8 cellular contexts compared by ENCODE assay signal in genomic region chr17:58330997-58331814, GRCh38. TPM values are rescaled to one million over a fixed set of nuclear protein-coding genes. Genes with fewer than 3 reads are reported as not detected.
DNase-seq lines count a peak whose midpoint lies in the region; ATAC-seq, FAIRE-seq and TF ChIP-seq lines count a peak whose summit lies in the region.

No MANE protein-coding gene starts in this region.

- H3K27me3 Mint-ChIP-seq in natural killer cell treated with Interleukin-12 subunit alpha and Interleukin-12 subunit beta and Interleukin-15 and Interleukin-18, amount 100 ng/mL, for 72 hours: no peaks in the 10 kb centered on the region

- 0% methylated on average over 21 of the region's 23 CpGs for WGBS in K562 (ENCODE audit: insufficient coverage, low coverage, missing lambda C conversion rate)
- 84% methylated on average over 23 of the region's 23 CpGs for WGBS in aorta, 2 donors

- TF ChIP-seq RAD21 in K562 (CRISPR knock-in tag; conservative IDR thresholded peaks at IDR 0.05 in 1 of 2, IDR thresholded peaks at IDR 0.05 in 1 of 2): no peak

- H3K36me3 Mint-ChIP-seq in natural killer cell treated with Interleukin-12 subunit alpha and Interleukin-12 subunit beta and Interleukin-15 and Interleukin-18, amount 100 ng/mL, for 72 hours: peaks cover 21% of the 10 kb centered on the region

- peak overlapping the region; percentile 80 for H3K4me3 Mint-ChIP-seq in natural killer cell treated with Interleukin-12 subunit alpha and Interleukin-12 subunit beta and Interleukin-15 and Interleukin-18, amount 100 ng/mL, for 72 hours

- in situ Hi-C loops in K562 (cut with MboI): no loop called here

- no peak for TF ChIP-seq CTCF in K562 (IDR thresholded peaks at IDR 0.05 in 2 of 3, conservative IDR thresholded peaks at IDR 0.05 in 1 of 3; ENCODE audit: insufficient read depth in 2 of 3, low read depth in 1 of 3, low read length in 3 of 3)

- peak overlapping the region; percentile 90 for H3K4me2 ChIP-seq in K562 (ENCODE audit: insufficient read depth, low read length)

- peaks cover 86% of the 10 kb centered on the region for H3K79me2 ChIP-seq in K562 (ENCODE audit: control insufficient read depth, insufficient read depth, low read length)

- H3K27ac Mint-ChIP-seq in natural killer cell treated with Interleukin-12 subunit alpha and Interleukin-12 subunit beta and Interleukin-15 and Interleukin-18, amount 100 ng/mL, for 72 hours: peak overlapping the region; percentile 100

- peaks cover 78 to 79% of the 10 kb centered on the region in 2 donors for H3K4me1 Mint-ChIP-seq in natural killer cell treated with Interleukin-12 subunit alpha and Interleukin-12 subunit beta and Interleukin-15 and Interleukin-18, amount 100 ng/mL, for 72 hours (ENCODE audit: low read depth in 2 of 2)

- H3K9me3 ChIP-seq in ES-I3 (ENCODE audit: control insufficient read depth, insufficient read depth, low read length) (no peaks in the 10 kb centered on the region), K562 (replicated peaks; ENCODE audit: control insufficient read depth, insufficient read depth, low read depth, low read length) (no peaks in the 10 kb centered on the region), aorta (ENCODE audit: control insufficient read depth, low read length) (no peaks in the 10 kb centered on the region)

- FAIRE-seq in K562 (lab: Jason Lieb, UNC): no peak

- H3K27ac ChIP-seq in K562 (ENCODE audit: extremely low read depth, low read depth, low read length) (peak overlapping the region; percentile 99), aorta (ENCODE audit: low read depth in 1 of 2, low read length in 2 of 2) (no peak overlapping the region)

- H3K27me3 ChIP-seq in K562 (ENCODE audit: control insufficient read depth in 2 of 2, insufficient read depth in 2 of 2, low read length in 2 of 2) (no peaks in the 10 kb centered on the region), aorta (ENCODE audit: control insufficient read depth in 1 of 2, insufficient read depth in 2 of 2, low read length in 1 of 2) (no peaks in the 10 kb centered on the region)

- no TSS peak for BruUV-seq in K562 (replicated peaks; lab: Mats Ljungman, UMichigan)

- TF ChIP-seq EP300 in K562 (IDR thresholded peaks at IDR 0.05; ENCODE audit: low read length): peak; percentile 60

- H3K9me1 ChIP-seq in K562 (ENCODE audit: control insufficient read depth, insufficient read depth, low read length): peaks cover 3% of the 10 kb centered on the region

- H3K36me3 ChIP-seq in ES-I3 (ENCODE audit: insufficient read depth, low read length): no peaks in the 10 kb centered on the region
- peaks cover 28% of the 10 kb centered on the region for H3K36me3 ChIP-seq in K562 (ENCODE audit: control insufficient read depth, insufficient read depth, low read length)
- H3K36me3 ChIP-seq in aorta (ENCODE audit: control insufficient read depth in 1 of 2, insufficient read depth in 2 of 2, low read length in 1 of 2): no peaks in the 10 kb centered on the region

- DNase-seq in T-helper 22 cell (ENCODE audit: low read depth) (peak; percentile 64), K562 (ENCODE audit: extremely low read depth in 1 of 4, low spot score in 3 of 4) (peak; percentile 69 to 92 (median 75)), aorta (peak; percentile 74 to 76), NCI-H1092 (lab: John Stamatoyannopoulos, UW) (no peak), NCI-H1436 (lab: John Stamatoyannopoulos, UW) (no peak)
- peak; percentile 80 for DNase-seq in natural killer cell treated with Interleukin-12 subunit alpha and Interleukin-12 subunit beta and Interleukin-15 and Interleukin-18, amount 100 ng/mL, for 72 hours (ENCODE audit: low spot score)

- peak; percentile 13 for ATAC-seq in K562
- ATAC-seq in natural killer cell treated with Interleukin-12 subunit alpha and Interleukin-12 subunit beta and Interleukin-15 and Interleukin-18, amount 100 ng/mL, for 72 hours: peak in 1 of 2 donors; percentile 4
- ATAC-seq in aorta (ENCODE audit: low FRiP score): no peak
- no peak for ATAC-seq in GM19328 (IDR thresholded peaks at IDR 0.05; ENCODE audit: unreplicated experiment)

- POLR2A ChIA-PET in K562 (lab: Yijun Ruan, JAX): interaction anchor here (0.6 to 4.8 kb wide), 38 partner anchors 8 to 1333 kb away, joined by 3 to 79 read pairs (median 6); partner anchors contain the start of genes RNF43 and SUPT4H1

- H3K9me3 Mint-ChIP-seq in natural killer cell treated with Interleukin-12 subunit alpha and Interleukin-12 subunit beta and Interleukin-15 and Interleukin-18, amount 100 ng/mL, for 72 hours: no peaks in the 10 kb centered on the region

- peak overlapping the region; percentile 91 for H3K4me3 ChIP-seq in K562
- no peak overlapping the region for H3K4me3 ChIP-seq in aorta (ENCODE audit: low read length in 2 of 2)

- H2AFZ ChIP-seq in K562 (ENCODE audit: low read depth, low read length): no peak overlapping the region

- intact Hi-C loops in K562 (cut with micrococcal nuclease) (loop anchor here (10.0 kb wide), 1 partner anchor 304 kb away; no protein-coding TSS in a partner anchor), aorta (cut with DNase I) (no loop called here)

- TF ChIP-seq POLR2A in K562 (conservative IDR thresholded peaks at IDR 0.05): no peak; the same call in none of the 2 replicates

- H4K20me1 ChIP-seq in K562 (replicated peaks; ENCODE audit: control insufficient read depth, insufficient read depth, low read length): peaks cover 38% of the 10 kb centered on the region

- H3K9ac ChIP-seq in ES-I3 (ENCODE audit: low read depth, low read length) (peak overlapping the region; percentile 24), K562 (ENCODE audit: insufficient read depth in 1 of 2, low read depth in 2 of 2, low read length in 2 of 2) (peak overlapping the region; percentile 100)

- H3K4me1 ChIP-seq in ES-I3 (ENCODE audit: insufficient read depth, low read length): peaks cover 40% of the 10 kb centered on the region
- H3K4me1 ChIP-seq in K562 (replicated peaks in 1 of 2; ENCODE audit: control insufficient read depth in 2 of 2, insufficient read depth in 2 of 2, low read length in 2 of 2): peaks cover 45 to 60% of the 10 kb centered on the region in 2 experiments
- H3K4me1 ChIP-seq in aorta (ENCODE audit: control insufficient read depth in 1 of 2, insufficient read depth in 2 of 2, low read length in 2 of 2): no peaks in the 10 kb centered on the region

- CTCF ChIA-PET in K562 (lab: Yijun Ruan, JAX; ENCODE audit: low intra/inter-chr PET ratio): no interaction called here

RNA-seq across cellular contexts. Expression of gene TSPOAP1, which starts 2.6 kb away (rescaled TPM):
- 26.2 and 58.3 TPM in 2 replicates for total RNA-seq in K562 (2011; cell fraction: chromatin; rRNA removed; ENCODE audit: low replicate concordance)
- total RNA-seq in K562 (2011; cell fraction: nucleolus; rRNA removed): 24.0 and 24.1 TPM in 2 replicates
- total RNA-seq in K562 (2011; cell fraction: nucleoplasm; rRNA removed): 18.1 and 18.9 TPM in 2 replicates
- total RNA-seq in K562 (2014; rRNA removed) (1.0 and 1.8 TPM in 2 replicates), K562 (2014; rRNA removed; fragmentation: Illumina TruSeq; extraction: Trizol) (0.57 and 0.87 TPM in 2 replicates), K562 (2015; rRNA removed; fragmentation: Illumina TruSeq; extraction: Trizol) (0.94 and 1.2 TPM in 2 replicates), K562 (2021) (1.7 and 3.3 TPM in 2 replicates), aorta (10 to 100 TPM in 1 of 2 donors, 1 to 10 TPM in 1; 9.0 to 21.0 TPM)
- polyA plus RNA-seq in K562 (2011; rRNA removed) (3.2 and 3.3 TPM in 2 replicates), K562 (2014; fragmentation: Illumina TruSeq; extraction: Trizol) (1.1 and 1.2 TPM in 2 replicates), K562 (2014; fragmentation: Nextera tagmentation; extraction: Ambion mirVana) (not detected), K562 (2014; rRNA removed) (1.6 and 3.9 TPM in 2 replicates), aorta (10 to 100 TPM in 1 of 2 donors, 1 to 10 TPM in 1; 4.3 to 46.7 TPM)
- 2.4 and 2.6 TPM in 2 replicates for polyA plus RNA-seq in K562 (2011; cell fraction: cytosol; rRNA removed)
- polyA plus RNA-seq in K562 (2011; cell fraction: nucleus; rRNA removed): 26.8 and 38.8 TPM in 2 replicates
- polyA plus RNA-seq in K562 (2012): 3.0 and 5.1 TPM in 2 replicates
- 1.1 and 1.8 TPM in 2 replicates for polyA minus RNA-seq in K562 (2011; rRNA and poly(A)+ RNA removed)
- polyA minus RNA-seq in K562 (2011; cell fraction: cytosol; rRNA and poly(A)+ RNA removed): 0.76 and 2.1 TPM in 2 replicates
- polyA minus RNA-seq in K562 (2011; cell fraction: nucleus; rRNA and poly(A)+ RNA removed): 4.1 and 6.2 TPM in 2 replicates
- total RNA-seq in natural killer cell treated with Interleukin-12 subunit alpha and Interleukin-12 subunit beta and Interleukin-15 and Interleukin-18, amount 100 ng/mL, for 72 hours: 10 to 100 TPM; 54.0 to 82.3 TPM

RNA-seq across cellular contexts. Expression of gene SUPT4H1, which starts 20.8 kb away (rescaled TPM):
- total RNA-seq in K562 (2011; cell fraction: chromatin; rRNA removed; ENCODE audit: low replicate concordance): 26.0 and 31.9 TPM in 2 replicates
- total RNA-seq in K562 (2011; cell fraction: nucleolus; rRNA removed): 30.7 and 32.8 TPM in 2 replicates
- total RNA-seq in K562 (2011; cell fraction: nucleoplasm; rRNA removed): 38.1 and 51.1 TPM in 2 replicates
- 62.1 and 94.0 TPM in 2 replicates for total RNA-seq in K562 (2014; rRNA removed)
- 102 and 108 TPM in 2 replicates for total RNA-seq in K562 (2014; rRNA removed; fragmentation: Illumina TruSeq; extraction: Trizol)
- 90.6 and 94.8 TPM in 2 replicates for total RNA-seq in K562 (2015; rRNA removed; fragmentation: Illumina TruSeq; extraction: Trizol)
- total RNA-seq in K562 (2021): 105 and 111 TPM in 2 replicates
- 198 and 273 TPM in 2 replicates for polyA plus RNA-seq in K562 (2011; rRNA removed)
- polyA plus RNA-seq in K562 (2011; cell fraction: cytosol; rRNA removed): 118 and 163 TPM in 2 replicates
- 45.3 and 71.9 TPM in 2 replicates for polyA plus RNA-seq in K562 (2011; cell fraction: nucleus; rRNA removed)
- 120 and 125 TPM in 2 replicates for polyA plus RNA-seq in K562 (2012)
- 116 and 140 TPM in 2 replicates for polyA plus RNA-seq in K562 (2014; fragmentation: Illumina TruSeq; extraction: Trizol)
- polyA plus RNA-seq in K562 (2014; fragmentation: Nextera tagmentation; extraction: Ambion mirVana): 100 to 1,000 TPM; 235 to 320 TPM
- 113 and 117 TPM in 2 replicates for polyA plus RNA-seq in K562 (2014; rRNA removed)
- 107 and 135 TPM in 2 replicates for polyA minus RNA-seq in K562 (2011; rRNA and poly(A)+ RNA removed)
- polyA minus RNA-seq in K562 (2011; cell fraction: cytosol; rRNA and poly(A)+ RNA removed): 23.5 and 42.2 TPM in 2 replicates
- 12.4 and 23.0 TPM in 2 replicates for polyA minus RNA-seq in K562 (2011; cell fraction: nucleus; rRNA and poly(A)+ RNA removed)
- 100 to 1,000 TPM in 1 of 2 donors, 10 to 100 TPM in 1; 84.0 to 143 TPM for total RNA-seq in natural killer cell treated with Interleukin-12 subunit alpha and Interleukin-12 subunit beta and Interleukin-15 and Interleukin-18, amount 100 ng/mL, for 72 hours
- total RNA-seq in aorta: 10 to 100 TPM; 38.4 to 56.3 TPM
- polyA plus RNA-seq in aorta: 10 to 100 TPM; 69.1 to 78.2 TPM

RNA-seq across cellular contexts. Expression of gene MPO, which starts 50.5 kb away (rescaled TPM):
- 0.12 and 0.14 TPM in 2 replicates for total RNA-seq in K562 (2011; cell fraction: chromatin; rRNA removed; ENCODE audit: low replicate concordance)
- total RNA-seq in K562 (2011; cell fraction: nucleolus; rRNA removed): 0.17 TPM in 1 of 2 replicates, not detected in the other
- not detected in 2 replicates for total RNA-seq in K562 (2011; cell fraction: nucleoplasm; rRNA removed)
- total RNA-seq in K562 (2014; rRNA removed): not detected in 2 replicates
- not detected in 2 replicates for total RNA-seq in K562 (2014; rRNA removed; fragmentation: Illumina TruSeq; extraction: Trizol)
- total RNA-seq in K562 (2015; rRNA removed; fragmentation: Illumina TruSeq; extraction: Trizol): not detected in 2 replicates
- 0.47 TPM in 1 of 2 replicates, not detected in the other for total RNA-seq in K562 (2021)
- polyA plus RNA-seq in K562 (2011; rRNA removed): 0.15 and 0.39 TPM in 2 replicates
- polyA plus RNA-seq in K562 (2011; cell fraction: cytosol; rRNA removed): 0.06 and 0.33 TPM in 2 replicates
- 0.06 and 0.34 TPM in 2 replicates for polyA plus RNA-seq in K562 (2011; cell fraction: nucleus; rRNA removed)
- polyA plus RNA-seq in K562 (2012): 0.03 and 0.08 TPM in 2 replicates
- 0.06 TPM in 1 of 2 replicates, not detected in the other for polyA plus RNA-seq in K562 (2014; fragmentation: Illumina TruSeq; extraction: Trizol)
- under 1 TPM in 1 of 2 experiments, not detected in 1; 0.04 TPM for polyA plus RNA-seq in K562 (2014; fragmentation: Nextera tagmentation; extraction: Ambion mirVana)
- 0.03 TPM in 1 of 2 replicates, not detected in the other for polyA plus RNA-seq in K562 (2014; rRNA removed)
- polyA minus RNA-seq in K562 (2011; rRNA and poly(A)+ RNA removed): 0.06 and 0.32 TPM in 2 replicates
- not detected in 2 replicates for polyA minus RNA-seq in K562 (2011; cell fraction: cytosol; rRNA and poly(A)+ RNA removed)
- polyA minus RNA-seq in K562 (2011; cell fraction: nucleus; rRNA and poly(A)+ RNA removed): not detected in 2 replicates
- not detected for total RNA-seq in natural killer cell treated with Interleukin-12 subunit alpha and Interleukin-12 subunit beta and Interleukin-15 and Interleukin-18, amount 100 ng/mL, for 72 hours
- total RNA-seq in aorta: under 1 TPM; 0.26 to 0.63 TPM
- under 1 TPM; 0.18 to 0.38 TPM for polyA plus RNA-seq in aorta

Comparison
In these comparisons a context has a peak if more than half of its experiments do, and no peak if none do; other contexts are left out.
1. DNase-seq: peak in T-helper 22 cell (single experiment), K562 (4 of 4), natural killer cell treated with Interleukin-12 subunit alpha and Interleukin-12 subunit beta and Interleukin-15 and Interleukin-18, amount 100 ng/mL, for 72 hours (single experiment) and aorta (2 of 2); none in NCI-H1092 (single experiment) and NCI-H1436 (single experiment).